Comparison of ENCODE assay signal across 8 cellular contexts in the genomic region with DNA sequence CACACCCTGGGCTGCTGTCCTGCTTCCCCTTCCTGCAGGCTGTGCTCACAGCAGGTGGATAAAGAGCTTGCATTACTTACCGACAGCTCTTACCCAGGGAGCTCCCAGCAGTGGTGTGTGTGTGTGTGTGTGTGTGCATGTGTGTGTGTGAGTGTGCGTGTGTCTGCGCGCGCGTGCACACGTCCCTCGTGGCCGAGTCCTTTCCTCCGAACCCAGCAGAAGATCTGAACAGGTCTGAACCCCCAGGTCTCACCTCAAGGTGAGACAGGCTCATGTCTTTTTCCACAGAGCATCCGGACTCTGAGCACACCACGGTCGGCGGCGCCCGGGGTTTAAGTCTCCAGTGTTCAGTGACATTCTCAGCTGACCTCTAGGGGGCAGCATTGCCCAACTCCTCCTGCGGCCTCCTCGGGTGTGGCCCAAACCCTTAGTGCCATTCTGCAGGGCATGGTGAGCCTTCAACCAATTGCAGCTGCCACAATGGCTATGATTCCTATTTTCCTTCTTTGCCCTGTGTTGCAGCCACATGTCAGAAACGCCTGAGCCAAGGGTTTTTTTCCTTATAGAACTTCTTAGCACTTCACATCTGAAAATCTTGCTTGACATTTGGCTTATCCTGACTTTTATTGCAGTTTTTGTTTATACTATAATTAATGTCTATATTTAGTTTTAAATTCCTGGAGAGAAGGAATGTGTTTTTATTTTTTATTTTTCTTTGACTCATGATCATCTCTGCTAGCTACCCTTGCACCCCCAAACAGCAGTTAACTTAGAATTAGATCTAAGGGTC.
DNase-seq lines count a peak whose midpoint lies in the region; ATAC-seq and TF ChIP-seq lines count a peak whose summit lies in the region.

No MANE protein-coding gene starts in this region.

- POLR2A ChIA-PET in PC-3 (lab: Charles Lee; ENCODE audit: unreplicated experiment), result no interaction called here

- H3K27ac Mint-ChIP-seq in stimulated activated naive CD8-positive, alpha-beta T cell treated with anti-CD3 and anti-CD28 coated beads, Interleukin-15, amount 100 ng/mL, for 72 hours, result peak overlapping the region in 1 of 2 donors; percentile 28

- H2AFZ ChIP-seq in PC-3 (ENCODE audit: low read length) (peak overlapping the region; percentile 63), neural cell (ENCODE audit: low read depth, low read length) (no peak overlapping the region)

- peaks cover 5% of the 10 kb centered on the region for H3K4me1 Mint-ChIP-seq in stimulated activated naive CD8-positive, alpha-beta T cell treated with anti-CD3 and anti-CD28 coated beads, Interleukin-15, amount 100 ng/mL, for 72 hours

- no peaks in the 10 kb centered on the region for H3K4me1 ChIP-seq in HUES48 (ENCODE audit: control insufficient read depth, insufficient read depth, low read length)
- no peaks in the 10 kb centered on the region for H3K4me1 ChIP-seq in PC-3 (ENCODE audit: insufficient read depth, low read length)

- no peak overlapping the region for H3K9ac ChIP-seq in HUES48 (ENCODE audit: low read depth, low read length)
- no peak overlapping the region for H3K9ac ChIP-seq in PC-3 (ENCODE audit: low read length)
- H3K9ac ChIP-seq in neural cell (ENCODE audit: low read length), result peak overlapping the region; percentile 30

- CTCF ChIA-PET in PC-3 (lab: Charles Lee), result no interaction called here

- peak overlapping the region; percentile 66 for H3K4me2 ChIP-seq in PC-3 (ENCODE audit: low read length)
- H3K4me2 ChIP-seq in neural cell (ENCODE audit: low read length), result no peak overlapping the region

- TF ChIP-seq RAD21 in neural cell (conservative IDR thresholded peaks at IDR 0.05), result peak; percentile 79

- no peaks in the 10 kb centered on the region for H3K9me3 Mint-ChIP-seq in stimulated activated naive CD8-positive, alpha-beta T cell treated with anti-CD3 and anti-CD28 coated beads, Interleukin-15, amount 100 ng/mL, for 72 hours

- H3K79me2 ChIP-seq in PC-3 (ENCODE audit: low read length) (no peaks in the 10 kb centered on the region), neural cell (replicated peaks; ENCODE audit: insufficient read depth, low read length) (no peaks in the 10 kb centered on the region)

- H3K4me3 Mint-ChIP-seq in stimulated activated naive CD8-positive, alpha-beta T cell treated with anti-CD3 and anti-CD28 coated beads, Interleukin-15, amount 100 ng/mL, for 72 hours, result peak overlapping the region; percentile 44 to 57

- H3K4me3 ChIP-seq in HUES48 (ENCODE audit: low read depth, low read length) (peak overlapping the region; percentile 50), PC-3 (ENCODE audit: low read length) (peak overlapping the region; percentile 41; the same call in 1 of the 2 replicates), fibroblast of mammary gland (ENCODE audit: control insufficient read depth, low read depth, low read length) (no peak overlapping the region), neural cell (ENCODE audit: low read length) (peak overlapping the region; percentile 56)

- intact Hi-C loops in PC-3 (cut with micrococcal nuclease), result no loop called here

- H3K36me3 ChIP-seq in HUES48 (ENCODE audit: control insufficient read depth, insufficient read depth, low read length) (no peaks in the 10 kb centered on the region), PC-3 (ENCODE audit: low read depth, low read length) (no peaks in the 10 kb centered on the region), neural cell (ENCODE audit: insufficient read depth, low read length) (no peaks in the 10 kb centered on the region)

- H3K27me3 ChIP-seq in HUES48 (ENCODE audit: control insufficient read depth, insufficient read depth, low read length) (no peaks in the 10 kb centered on the region), PC-3 (ENCODE audit: low read length) (0 out of 2 replicates have a peak, but pooled peaks cover 12% of the 10 kb centered on the region), neural cell (ENCODE audit: insufficient read depth, low read depth, low read length) (no peaks in the 10 kb centered on the region)

- BruUV-seq in PC-3 (replicated peaks; lab: Mats Ljungman, UMichigan), result no TSS peak

- peak; percentile 36 for DNase-seq in DMS 273 treated with DMSO at 0.1 percent for 48 hours (lab: John Stamatoyannopoulos, UW)
- peak; percentile 80 for DNase-seq in PC-3
- peak; percentile 84 to 86 for DNase-seq in activated T-cell treated with anti-CD3 and anti-CD28 coated beads, Interleukin-2, amount 50 U/mL, for 48 hours
- peak; percentile 56 for DNase-seq in fibroblast of mammary gland (ENCODE audit: low read depth)
- DNase-seq in stimulated activated naive CD8-positive, alpha-beta T cell treated with anti-CD3 and anti-CD28 coated beads, Interleukin-15, amount 100 ng/mL, for 72 hours, result peak; percentile 70 to 75

- H3K9me2 ChIP-seq in PC-3 (replicated peaks; ENCODE audit: low read length) (no peaks in the 10 kb centered on the region), neural cell (ENCODE audit: insufficient read depth, low read length) (no peaks in the 10 kb centered on the region)

- H3F3A ChIP-seq in PC-3 (ENCODE audit: low read length, unreplicated experiment), result no peaks in the 10 kb centered on the region
- no peaks in the 10 kb centered on the region for H3F3A ChIP-seq in neural cell (ENCODE audit: insufficient read depth, low read length, poor library complexity, severe bottlenecking)

- H3K27me3 Mint-ChIP-seq in stimulated activated naive CD8-positive, alpha-beta T cell treated with anti-CD3 and anti-CD28 coated beads, Interleukin-15, amount 100 ng/mL, for 72 hours, result peaks cover 48% of the 10 kb centered on the region

- ATAC-seq in GM21447 (IDR thresholded peaks at IDR 0.05; ENCODE audit: unreplicated experiment) (peak; percentile 83), PC-3 (peak; percentile 88)
- ATAC-seq in stimulated activated naive CD8-positive, alpha-beta T cell treated with anti-CD3 and anti-CD28 coated beads, Interleukin-15, amount 100 ng/mL, for 72 hours, result peak; percentile 95

- TF ChIP-seq CTCF in PC-3 (conservative IDR thresholded peaks at IDR 0.05; ENCODE audit: low read depth, low read length), result peak; percentile 85
- peak; percentile 69 for TF ChIP-seq CTCF in fibroblast of mammary gland (conservative IDR thresholded peaks at IDR 0.05; ENCODE audit: control insufficient read depth, insufficient read depth, low read depth, low read length)
- peak; percentile 84 for TF ChIP-seq CTCF in neural cell (IDR thresholded peaks at IDR 0.05; ENCODE audit: poor library complexity, severe bottlenecking)

- H3K9me3 ChIP-seq in HUES48 (ENCODE audit: control insufficient read depth, insufficient read depth, low read length) (no peaks in the 10 kb centered on the region), PC-3 (ENCODE audit: low read length) (no peaks in the 10 kb centered on the region), neural cell (ENCODE audit: low read length) (no peaks in the 10 kb centered on the region)

- H4K20me1 ChIP-seq in PC-3 (ENCODE audit: low read length) (no peaks in the 10 kb centered on the region), neural cell (ENCODE audit: insufficient read depth) (no peaks in the 10 kb centered on the region)

- TF ChIP-seq EP300 in neural cell (conservative IDR thresholded peaks at IDR 0.05; ENCODE audit: poor library complexity, severe bottlenecking), result no peak

- H3K27ac ChIP-seq in HUES48 (ENCODE audit: low read depth, low read length), result no peak overlapping the region
- H3K27ac ChIP-seq in PC-3 (ENCODE audit: low read length), result no peak overlapping the region
- no peak overlapping the region for H3K27ac ChIP-seq in neural cell (ENCODE audit: low read length)

TF ChIP-seq in neural cell, 6 proteins besides CTCF, POLR2A, EP300 and RAD21:
- TF ChIP-seq SMC3 (conservative IDR thresholded peaks at IDR 0.05; ENCODE audit: poor library complexity) (peak; percentile 71), EZH2 (IDR thresholded peaks at IDR 0.05; ENCODE audit: borderline replicate concordance, insufficient read depth, low read length, poor library complexity, severe bottlenecking) (no peak)
